ENCODE assay signal across 34 cellular contexts in genomic region chr10:81218307-81218706, GRCh38.
"Had no signal": no experiment of that assay in that cellular context is flagged by ENCODE, and none has a peak within 500 bp of the region (broad histone marks: within the 10 kb centered on the region; RNA-seq: fewer than 3 reads in every experiment).

No MANE protein-coding gene starts in this region.

- DNase-seq: Karpas-422, Kasumi-1, MG63, MM.1S, MV-4-11, NCI-H1048, NCI-H1092, NCI-H1092 treated with DMSO at 0.1 percent for 48 hours, NCI-H1105, NCI-H1105 treated with DMSO at 0.1 percent for 48 hours, NCI-H1417, NCI-H1417 treated with DMSO at 0.1 percent for 48 hours, NCI-H1436, NCI-H1436 treated with DMSO at 0.1 percent for 48 hours, NCI-H146, NCI-H1694, NCI-H1694 treated with DMSO at 0.1 percent for 48 hours, NCI-H187, NCI-H187 treated with DMSO at 0.1 percent for 48 hours, NCI-H1930, NCI-H2029, NCI-H2029 treated with DMSO at 0.1 percent for 48 hours, NCI-H2081, NCI-H2081 treated with DMSO at 0.1 percent for 48 hours, NCI-H2107, NCI-H2171, NCI-H2171 treated with DMSO at 0.1 percent for 48 hours, NCI-H2227 treated with DMSO at 0.1 percent for 48 hours, NCI-H226, NCI-H345, NCI-H446, NCI-H446 treated with DMSO at 0.1 percent for 48 hours, NCI-H510A, NCI-H510A treated with DMSO at 0.1 percent for 48 hours had no signal

- H3K4me3 ChIP-seq: MG63 had no signal

- H3K27me3 ChIP-seq: MG63 had no signal

- H3K9me3 ChIP-seq: MG63 had no signal

- H3K36me3 ChIP-seq: MG63 had no signal
